Comparison of ENCODE assay signal across 28 cellular contexts in the genomic region with DNA sequence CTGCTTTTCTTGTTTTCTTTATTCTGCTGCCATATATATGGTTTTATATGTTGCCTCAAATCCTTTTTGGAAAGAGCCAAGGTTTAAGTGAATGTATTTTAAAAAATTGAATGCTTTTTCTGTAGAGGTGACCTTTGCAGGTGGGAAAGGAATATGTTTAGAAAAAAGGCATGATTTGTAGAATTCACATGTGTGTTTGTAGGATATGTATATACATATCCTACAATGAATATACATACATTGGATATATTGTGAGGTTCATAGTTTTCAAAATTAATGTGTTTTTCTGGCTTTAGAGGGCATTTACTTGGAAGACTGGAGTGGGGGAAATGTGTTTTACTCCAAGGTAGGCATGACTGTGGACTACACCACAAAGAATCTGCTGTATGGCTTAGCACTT.
"Had no signal": no experiment of that assay in that cellular context is flagged by ENCODE, and none has a peak within 500 bp of the region (broad histone marks: within the 10 kb centered on the region; RNA-seq: fewer than 3 reads in every experiment).

No MANE protein-coding gene starts in this region.

- H3K4me1 ChIP-seq: upper lobe of right lung had no signal

- H3K36me3 ChIP-seq: stomach, suprapubic skin, thoracic aorta, thyroid gland, tibial artery, tibial nerve, transverse colon, upper lobe of left lung, upper lobe of right lung, vagina had no signal

- H3K4me3 ChIP-seq: stomach, suprapubic skin, testis, thoracic aorta, thyroid gland, tibial artery, tibial nerve, transverse colon, upper lobe of left lung, upper lobe of right lung, vagina had no signal

- H3K9me3 ChIP-seq: suprapubic skin, testis, thyroid gland, transverse colon, upper lobe of right lung, vagina had no signal

- H3K9me3 Mint-ChIP-seq: stimulated activated effector memory CD8-positive, alpha-beta T cell treated with anti-CD3 and anti-CD28 coated beads, Interleukin-12 subunit alpha, Interleukin-12 subunit beta, amount 100 ng/mL, for 72 hours; stimulated activated naive CD8-positive, alpha-beta T cell treated with anti-CD3 and anti-CD28 coated beads, Interleukin-15, Interleukin-2, amounts not matched to agents 100 ng/mL and 50 ng/mL, for 24 hours had no signal

- H3K4me3 Mint-ChIP-seq: stimulated activated effector memory CD8-positive, alpha-beta T cell treated with anti-CD3 and anti-CD28 coated beads, Interleukin-12 subunit alpha, Interleukin-12 subunit beta, amount 100 ng/mL, for 72 hours; stimulated activated memory B cell treated with anti-CD40 and anti-IgM and Interleukin-4, amounts not matched to agents 10 μg/mL and 1 μg/mL and 100 μg/mL, for 72 hours; stimulated activated naive B cell treated with anti-CD40 and anti-IgM and Interleukin-4, amounts not matched to agents 10 μg/mL and 1 μg/mL and 100 μg/mL, for 72 hours; stimulated activated naive CD8-positive, alpha-beta T cell treated with anti-CD3 and anti-CD28 coated beads, Interleukin-15, amount 100 ng/mL, for 72 hours; stimulated activated naive CD8-positive, alpha-beta T cell treated with anti-CD3 and anti-CD28 coated beads, Interleukin-15, Interleukin-2, amounts not matched to agents 100 ng/mL and 50 ng/mL, for 24 hours; type B pancreatic cell had no signal

- H3K27ac ChIP-seq: stomach, suprapubic skin, testis, thoracic aorta, thyroid gland, tibial artery, tibial nerve, transverse colon, upper lobe of left lung, upper lobe of right lung, vagina had no signal

- H3K27me3 ChIP-seq: testis, thyroid gland, tibial nerve, vagina had no signal

- H3K36me3 Mint-ChIP-seq: stimulated activated effector memory CD8-positive, alpha-beta T cell treated with anti-CD3 and anti-CD28 coated beads, Interleukin-12 subunit alpha, Interleukin-12 subunit beta, amount 100 ng/mL, for 72 hours; stimulated activated memory B cell treated with anti-CD40 and anti-IgM and Interleukin-4, amounts not matched to agents 10 μg/mL and 1 μg/mL and 100 μg/mL, for 72 hours; stimulated activated naive B cell treated with anti-CD40 and anti-IgM and Interleukin-4, amounts not matched to agents 10 μg/mL and 1 μg/mL and 100 μg/mL, for 72 hours had no signal

- ATAC-seq: stimulated activated effector memory CD8-positive, alpha-beta T cell treated with anti-CD3 and anti-CD28 coated beads, Interleukin-12 subunit alpha, Interleukin-12 subunit beta, amount 100 ng/mL, for 72 hours; stimulated activated memory B cell treated with anti-CD40 and anti-IgM and Interleukin-4, amounts not matched to agents 10 μg/mL and 1 μg/mL and 100 μg/mL, for 72 hours; stimulated activated naive B cell treated with anti-CD40 and anti-IgM and Interleukin-4, amounts not matched to agents 10 μg/mL and 1 μg/mL and 100 μg/mL, for 72 hours; stimulated activated naive CD8-positive, alpha-beta T cell treated with anti-CD3 and anti-CD28 coated beads, Interleukin-15, amount 100 ng/mL, for 72 hours; stimulated activated naive CD8-positive, alpha-beta T cell treated with anti-CD3 and anti-CD28 coated beads, Interleukin-15, Interleukin-2, amounts not matched to agents 100 U/mL and 50 U/mL, for 24 hours; upper lobe of right lung had no signal

- H3K4me1 Mint-ChIP-seq: stimulated activated effector memory CD8-positive, alpha-beta T cell treated with anti-CD3 and anti-CD28 coated beads, Interleukin-12 subunit alpha, Interleukin-12 subunit beta, amount 100 ng/mL, for 72 hours; stimulated activated naive B cell treated with anti-CD40 and anti-IgM and Interleukin-4, amounts not matched to agents 10 μg/mL and 1 μg/mL and 100 μg/mL, for 72 hours; stimulated activated naive CD8-positive, alpha-beta T cell treated with anti-CD3 and anti-CD28 coated beads, Interleukin-15, amount 100 ng/mL, for 72 hours had no signal

- H3K27ac Mint-ChIP-seq: stimulated activated effector memory CD8-positive, alpha-beta T cell treated with anti-CD3 and anti-CD28 coated beads, Interleukin-12 subunit alpha, Interleukin-12 subunit beta, amount 100 ng/mL, for 72 hours; stimulated activated memory B cell treated with anti-CD40 and anti-IgM and Interleukin-4, amounts not matched to agents 10 μg/mL and 1 μg/mL and 100 μg/mL, for 72 hours; stimulated activated naive B cell treated with anti-CD40 and anti-IgM and Interleukin-4, amounts not matched to agents 10 μg/mL and 1 μg/mL and 100 μg/mL, for 72 hours; stimulated activated naive CD8-positive, alpha-beta T cell treated with anti-CD3 and anti-CD28 coated beads, Interleukin-15, Interleukin-2, amounts not matched to agents 100 ng/mL and 50 ng/mL, for 24 hours; type B pancreatic cell had no signal

- DNase-seq: stimulated activated CD4-positive, alpha-beta T cell treated with anti-CD3 and anti-CD28 coated beads, Interleukin-2, amount 100 ng/mL, for 48 hours; stimulated activated CD4-positive, alpha-beta T cell treated with anti-CD3 and anti-CD28 coated beads, Interleukin-4, amount 100 ng/mL, for 1 hour; stimulated activated CD4-positive, alpha-beta T cell treated with anti-CD3 and anti-CD28 coated beads, Interleukin-4, amount 100 ng/mL, for 24 hours; stimulated activated CD4-positive, alpha-beta T cell treated with anti-CD3 and anti-CD28 coated beads, Interleukin-4, amount 100 ng/mL, for 4 hours; stimulated activated CD8-positive, alpha-beta memory T cell treated with anti-CD3 and anti-CD28 coated beads, Interleukin-4, amount 100 ng/mL, for 48 hours; stimulated activated naive B cell treated with anti-CD40 and anti-IgM and Interleukin-4, amounts not matched to agents 10 μg/mL and 1 μg/mL and 100 μg/mL, for 72 hours; stimulated activated naive CD4-positive, alpha-beta T cell; stimulated activated naive CD4-positive, alpha-beta T cell treated with Interleukin-2 at 50 U/mL for 16 hours; stimulated activated naive CD8-positive, alpha-beta T cell treated with anti-CD3 and anti-CD28 coated beads, Interleukin-15, amount 100 ng/mL, for 72 hours; stimulated activated naive CD8-positive, alpha-beta T cell treated with anti-CD3 and anti-CD28 coated beads, Interleukin-15, Interleukin-2, amounts not matched to agents 100 U/mL and 50 U/mL, for 24 hours; stomach; substantia nigra; testis; thyroid gland; tibial artery; transverse colon; trophoblast cell; upper lobe of left lung; upper lobe of right lung had no signal

- FAIRE-seq: urothelium cell line had no signal
